ENCODE assay signal across 8 cellular contexts in the genomic region with DNA sequence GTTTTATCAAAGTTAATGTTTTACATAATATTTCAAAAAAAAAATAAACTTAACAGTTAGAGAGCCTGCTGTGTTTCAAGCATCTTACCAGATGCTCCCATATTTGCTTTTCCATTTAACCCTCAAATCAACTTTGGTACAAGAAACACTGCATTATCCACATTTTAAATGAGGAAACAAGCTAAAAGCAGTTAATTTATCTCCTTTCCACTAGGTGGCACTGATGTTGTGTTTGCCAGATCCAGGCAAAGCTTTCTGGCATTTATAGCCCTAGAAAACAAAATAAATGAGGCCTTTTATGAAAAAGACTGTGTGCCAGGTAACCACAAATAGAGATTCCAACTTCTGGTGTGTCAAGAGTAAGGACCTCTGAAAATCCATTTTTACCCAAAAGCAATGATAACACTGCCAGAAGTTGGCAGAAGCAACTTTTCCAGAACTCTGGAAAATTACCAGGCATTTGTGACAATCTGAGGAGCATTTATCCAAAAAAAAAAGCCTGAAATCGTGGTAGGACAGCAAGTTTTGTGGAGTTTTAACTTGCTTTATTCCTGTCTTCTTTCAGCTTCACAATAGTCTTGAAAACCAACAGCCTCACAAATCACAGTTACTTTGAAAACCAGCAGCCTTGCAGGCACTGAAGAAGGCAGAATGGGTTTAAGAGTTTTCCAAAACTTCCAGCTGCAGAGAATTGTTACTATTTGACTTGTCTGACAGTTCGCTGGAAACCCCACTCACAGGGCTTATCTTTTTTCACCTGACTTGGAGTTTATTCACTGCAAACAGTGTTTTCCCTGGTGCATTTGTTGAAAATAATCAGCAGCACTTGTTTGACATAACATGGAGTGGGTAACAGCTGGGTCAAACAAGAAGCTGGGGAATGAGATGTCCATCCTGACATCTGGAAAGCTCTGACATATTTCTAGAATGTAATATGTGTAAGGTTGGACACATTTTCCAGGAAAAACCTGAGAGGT. TPM values are rescaled to one million over a fixed set of nuclear protein-coding genes. Genes with fewer than 3 reads are reported as not detected.
DNase-seq lines count a peak whose midpoint lies in the region; ATAC-seq and TF ChIP-seq lines count a peak whose summit lies in the region.

No MANE protein-coding gene starts in this region.

- peaks cover 12% of the 10 kb centered on the region for H3K36me3 Mint-ChIP-seq in activated CD4-positive, alpha-beta T cell treated with anti-CD3 and anti-CD28 coated beads for 36 hours (ENCODE audit: low read depth)

- no peak overlapping the region for H3K27ac Mint-ChIP-seq in activated CD4-positive, alpha-beta T cell treated with anti-CD3 and anti-CD28 coated beads for 36 hours

- no peak overlapping the region for H3K4me2 ChIP-seq in MM.1S (ENCODE audit: low read depth, low read length)

- H3K4me3 ChIP-seq in MM.1S (ENCODE audit: low read length) (no peak overlapping the region), esophagus squamous epithelium (no peak overlapping the region), neutrophil (ENCODE audit: low read depth in 1 of 2, low read length in 1 of 2) (no peak overlapping the region)

- CTCF ChIA-PET in activated CD4-positive, alpha-beta T cell treated with anti-CD3 and anti-CD28 coated beads for 36 hours (lab: Charles Lee), result interaction anchor here (0.6 to 2.9 kb wide), 36 partner anchors 9 to 884 kb away, joined by 3 to 29 read pairs (median 4); a partner anchor contains a TSS

- H3K4me3 Mint-ChIP-seq in activated CD4-positive, alpha-beta T cell treated with anti-CD3 and anti-CD28 coated beads for 36 hours, result no peak overlapping the region

- no peaks in the 10 kb centered on the region for H3K4me1 ChIP-seq in MM.1S (ENCODE audit: low read length)
- H3K4me1 ChIP-seq in esophagus squamous epithelium, result peaks cover 0 to 36% (median 3%) of the 10 kb centered on the region in 3 donors
- H3K4me1 ChIP-seq in neutrophil (ENCODE audit: control insufficient read depth in 1 of 2, insufficient read depth in 1 of 2, low read depth in 1 of 2, low read length in 1 of 2), result no peaks in the 10 kb centered on the region

- H3K79me2 ChIP-seq in MM.1S (ENCODE audit: low read length), result peaks cover 7% of the 10 kb centered on the region; the same call in 1 of the 2 replicates

- WGBS in esophagus squamous epithelium, 2 donors, result 35 to 36% methylated on average over 2 of the region's 2 CpGs

- no peaks in the 10 kb centered on the region for H3K9me3 Mint-ChIP-seq in activated CD4-positive, alpha-beta T cell treated with anti-CD3 and anti-CD28 coated beads for 36 hours (ENCODE audit: low read depth)

- TF ChIP-seq POLR2A in esophagus squamous epithelium (IDR thresholded peaks at IDR 0.05), result no peak

- peak; percentile 55 for ATAC-seq in activated CD4-positive, alpha-beta T cell treated with anti-CD3 and anti-CD28 coated beads for 36 hours
- ATAC-seq in SK-N-SH treated with all-trans-retinoic acid at 6 μM for 48 hours (peak; percentile 69), GM18517 (IDR thresholded peaks at IDR 0.05; ENCODE audit: unreplicated experiment) (no peak)

- no peak overlapping the region for H3K9ac ChIP-seq in MM.1S (ENCODE audit: low read length)

- H3K27ac ChIP-seq in MM.1S (ENCODE audit: low read length) (no peak overlapping the region), esophagus squamous epithelium (no peak overlapping the region), neutrophil (no peak overlapping the region)

- peaks cover 33% of the 10 kb centered on the region for H3K4me1 Mint-ChIP-seq in activated CD4-positive, alpha-beta T cell treated with anti-CD3 and anti-CD28 coated beads for 36 hours

- H4K20me1 ChIP-seq in MM.1S (ENCODE audit: insufficient read depth, low read length), result no peaks in the 10 kb centered on the region

- H3K9me3 ChIP-seq in MM.1S (replicated peaks; ENCODE audit: insufficient read depth, low read length), result no peaks in the 10 kb centered on the region
- H3K9me3 ChIP-seq in esophagus squamous epithelium, result no peaks in the 10 kb centered on the region
- H3K9me3 ChIP-seq in neutrophil, result no peaks in the 10 kb centered on the region

- H2AFZ ChIP-seq in MM.1S (ENCODE audit: low read length), result no peak overlapping the region

- H3K36me3 ChIP-seq in MM.1S (replicated peaks; ENCODE audit: insufficient read depth, low read length), result no peaks in the 10 kb centered on the region
- peaks cover 0 to 15% (median 0%) of the 10 kb centered on the region in 3 donors for H3K36me3 ChIP-seq in esophagus squamous epithelium
- H3K36me3 ChIP-seq in neutrophil, result no peaks in the 10 kb centered on the region

- H3K27me3 ChIP-seq in MM.1S (replicated peaks; ENCODE audit: insufficient read depth, low read length) (no peaks in the 10 kb centered on the region), esophagus squamous epithelium (no peaks in the 10 kb centered on the region), neutrophil (no peaks in the 10 kb centered on the region)

- intact Hi-C loops in activated CD4-positive, alpha-beta T cell treated with anti-CD3 and anti-CD28 coated beads for 36 hours (cut with DNase I, micrococcal nuclease), result loop anchor here (1.0 to 5.0 kb wide), 2 partner anchors 139 to 286 kb away; no protein-coding TSS in a partner anchor
- intact Hi-C loops in esophagus squamous epithelium (cut with DNase I), result loop anchor here (10.0 kb wide), 1 partner anchor 292 kb away; a partner anchor contains a TSS

- DNase-seq in activated CD4-positive, alpha-beta T cell treated with anti-CD3 and anti-CD28 coated beads for 36 hours, result no peak
- no peak for DNase-seq in activated CD4-positive, alpha-beta T cell treated with anti-CD3 and anti-CD28 coated beads for 1 hour
- DNase-seq in MM.1S (peak; percentile 64), esophagus squamous epithelium (lab: John Stamatoyannopoulos, UW) (no peak), middle frontal gyrus (ENCODE audit: extremely low spot score, low spot score) (no peak)

- TF ChIP-seq CTCF in MM.1S (IDR thresholded peaks at IDR 0.05; ENCODE audit: low read length) (peak; percentile 80), esophagus squamous epithelium (IDR thresholded peaks at IDR 0.05) (peak; percentile 30 to 74 (median 64)), neutrophil (IDR thresholded peaks at IDR 0.05) (peak; percentile 69)

- H3K9me2 ChIP-seq in MM.1S (replicated peaks; ENCODE audit: insufficient read depth, low read length), result no peaks in the 10 kb centered on the region

- POLR2A ChIA-PET in activated CD4-positive, alpha-beta T cell treated with anti-CD3 and anti-CD28 coated beads for 36 hours (lab: Charles Lee), result interaction anchor here (0.6 to 1.4 kb wide), 6 partner anchors 9 to 675 kb away, joined by 3 to 6 read pairs (median 4); a partner anchor contains a TSS

- H3F3A ChIP-seq in MM.1S (ENCODE audit: insufficient read depth, low read length), result no peaks in the 10 kb centered on the region

- H3K27me3 Mint-ChIP-seq in activated CD4-positive, alpha-beta T cell treated with anti-CD3 and anti-CD28 coated beads for 36 hours, result no peaks in the 10 kb centered on the region

TF ChIP-seq in SK-N-SH treated with all-trans-retinoic acid at 6 μM for 48 hours, 23 proteins besides CTCF, POLR2A, EP300 and RAD21 (continues in another document):
- no peak for TF ChIP-seq BACH2 (CRISPR knock-in tag; IDR thresholded peaks at IDR 0.05; ENCODE audit: borderline replicate concordance)
- TF ChIP-seq, protein P1, sequence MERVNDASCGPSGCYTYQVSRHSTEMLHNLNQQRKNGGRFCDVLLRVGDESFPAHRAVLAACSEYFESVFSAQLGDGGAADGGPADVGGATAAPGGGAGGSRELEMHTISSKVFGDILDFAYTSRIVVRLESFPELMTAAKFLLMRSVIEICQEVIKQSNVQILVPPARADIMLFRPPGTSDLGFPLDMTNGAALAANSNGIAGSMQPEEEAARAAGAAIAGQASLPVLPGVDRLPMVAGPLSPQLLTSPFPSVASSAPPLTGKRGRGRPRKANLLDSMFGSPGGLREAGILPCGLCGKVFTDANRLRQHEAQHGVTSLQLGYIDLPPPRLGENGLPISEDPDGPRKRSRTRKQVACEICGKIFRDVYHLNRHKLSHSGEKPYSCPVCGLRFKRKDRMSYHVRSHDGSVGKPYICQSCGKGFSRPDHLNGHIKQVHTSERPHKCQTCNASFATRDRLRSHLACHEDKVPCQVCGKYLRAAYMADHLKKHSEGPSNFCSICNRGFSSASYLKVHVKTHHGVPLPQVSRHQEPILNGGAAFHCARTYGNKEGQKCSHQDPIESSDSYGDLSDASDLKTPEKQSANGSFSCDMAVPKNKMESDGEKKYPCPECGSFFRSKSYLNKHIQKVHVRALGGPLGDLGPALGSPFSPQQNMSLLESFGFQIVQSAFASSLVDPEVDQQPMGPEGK (CRISPR knock-in tag; IDR thresholded peaks at IDR 0.05; ENCODE audit: borderline replicate concordance), result no peak
- TF ChIP-seq ZFP30 (CRISPR knock-in tag; IDR thresholded peaks at IDR 0.05), result no peak
- no peak for TF ChIP-seq ZNF8 (CRISPR knock-in tag; IDR thresholded peaks at IDR 0.05)
- TF ChIP-seq ZNF70 (CRISPR knock-in tag; IDR thresholded peaks at IDR 0.05), result no peak
- TF ChIP-seq SNAI2 (CRISPR knock-in tag; IDR thresholded peaks at IDR 0.05), result no peak
- no peak for TF ChIP-seq GLIS3 (CRISPR knock-in tag; IDR thresholded peaks at IDR 0.05)
- TF ChIP-seq TOX (CRISPR knock-in tag; IDR thresholded peaks at IDR 0.05; ENCODE audit: borderline replicate concordance), result no peak
- TF ChIP-seq RARB (CRISPR knock-in tag; IDR thresholded peaks at IDR 0.05), result no peak
- no peak for TF ChIP-seq ZFP3 (CRISPR knock-in tag; IDR thresholded peaks at IDR 0.05)
- TF ChIP-seq, protein P2, sequence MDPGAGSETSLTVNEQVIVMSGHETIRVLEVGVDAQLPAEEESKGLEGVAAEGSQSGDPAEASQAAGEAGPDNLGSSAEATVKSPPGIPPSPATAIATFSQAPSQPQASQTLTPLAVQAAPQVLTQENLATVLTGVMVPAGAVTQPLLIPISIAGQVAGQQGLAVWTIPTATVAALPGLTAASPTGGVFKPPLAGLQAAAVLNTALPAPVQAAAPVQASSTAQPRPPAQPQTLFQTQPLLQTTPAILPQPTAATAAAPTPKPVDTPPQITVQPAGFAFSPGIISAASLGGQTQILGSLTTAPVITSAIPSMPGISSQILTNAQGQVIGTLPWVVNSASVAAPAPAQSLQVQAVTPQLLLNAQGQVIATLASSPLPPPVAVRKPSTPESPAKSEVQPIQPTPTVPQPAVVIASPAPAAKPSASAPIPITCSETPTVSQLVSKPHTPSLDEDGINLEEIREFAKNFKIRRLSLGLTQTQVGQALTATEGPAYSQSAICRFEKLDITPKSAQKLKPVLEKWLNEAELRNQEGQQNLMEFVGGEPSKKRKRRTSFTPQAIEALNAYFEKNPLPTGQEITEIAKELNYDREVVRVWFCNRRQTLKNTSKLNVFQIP (CRISPR knock-in tag; IDR thresholded peaks at IDR 0.05; ENCODE audit: borderline replicate concordance, low read depth), result no peak
- no peak for TF ChIP-seq OSR1 (CRISPR knock-in tag; IDR thresholded peaks at IDR 0.05)

RNA-seq across cellular contexts. Expression of a gene that starts 9.2 kb away (rescaled TPM):
- total RNA-seq in activated CD4-positive, alpha-beta T cell treated with anti-CD3 and anti-CD28 coated beads for 36 hours, result 100 to 1,000 TPM; 163 to 181 TPM
- 10 to 100 TPM; 48.0 to 74.5 (median 61.1) TPM for total RNA-seq in esophagus squamous epithelium

RNA-seq across cellular contexts. Expression of a gene that starts 10.1 kb away (rescaled TPM):
- 100 to 1,000 TPM; 148 to 250 TPM for total RNA-seq in activated CD4-positive, alpha-beta T cell treated with anti-CD3 and anti-CD28 coated beads for 36 hours
- 10 to 100 TPM; 11.8 to 30.6 (median 24.2) TPM for total RNA-seq in esophagus squamous epithelium

RNA-seq across cellular contexts. Expression of a gene that starts 22.7 kb away (rescaled TPM):
- total RNA-seq in activated CD4-positive, alpha-beta T cell treated with anti-CD3 and anti-CD28 coated beads for 36 hours, result 1 to 10 TPM; 2.6 to 2.8 TPM
- 1 to 10 TPM in 3 of 4 donors, under 1 TPM in 1; 0.57 to 4.6 (median 2.1) TPM for total RNA-seq in esophagus squamous epithelium

Comparison
In these comparisons a context has a peak if more than half of its experiments do, and no peak if none do; other contexts are left out.
1. RNA of a gene that starts 10.1 kb away (total RNA-seq): 148 to 250 TPM in activated CD4-positive, alpha-beta T cell treated with anti-CD3 and anti-CD28 coated beads for 36 hours; 11.8 to 30.6 TPM in esophagus squamous epithelium; every median in the first group is over 4 times any median in the second.
2. Peak in every context shown above with its lines, with median percentiles within 50 percentile points of each other: CTCF ChIP-seq.